8 cellular contexts compared by ENCODE assay signal in genomic region chr15:26083457-26084350, GRCh38.
DNase-seq lines count a peak whose midpoint lies in the region; ATAC-seq and TF ChIP-seq lines count a peak whose summit lies in the region.

No MANE protein-coding gene starts in this region.

- H3K27ac ChIP-seq in BLaER1 treated with 17β-estradiol and CSF1 and Interleukin-3, amounts not matched to agents 10 nM and 100 nM: no peak overlapping the region
- H3K27ac ChIP-seq in aorta (ENCODE audit: low read depth in 1 of 2, low read length in 2 of 2): peak overlapping the region in 1 of 2 donors; percentile 68

- H3K9ac ChIP-seq in BLaER1 treated with 17β-estradiol and CSF1 and Interleukin-3, amounts not matched to agents 10 nM and 100 nM: peak overlapping the region in 1 of 11 experiments; percentile 87; a peak in 1 of 22 replicates

- H3K36me3 ChIP-seq in BLaER1 treated with 17β-estradiol and CSF1 and Interleukin-3, amounts not matched to agents 10 nM and 100 nM: no peaks in the 10 kb centered on the region
- H3K36me3 ChIP-seq in aorta (ENCODE audit: control insufficient read depth in 1 of 2, insufficient read depth in 2 of 2, low read length in 1 of 2): no peaks in the 10 kb centered on the region

- peak overlapping the region; percentile 62 to 92 (median 86); a peak in 18 of 22 replicates for H3K4me2 ChIP-seq in BLaER1 treated with 17β-estradiol and CSF1 and Interleukin-3, amounts not matched to agents 10 nM and 100 nM

- peak overlapping the region in 4 of 10 experiments; percentile 69 to 83 (median 78); a peak in 6 of 20 replicates for H3K4me3 ChIP-seq in BLaER1 treated with 17β-estradiol and CSF1 and Interleukin-3, amounts not matched to agents 10 nM and 100 nM
- no peak overlapping the region for H3K4me3 ChIP-seq in aorta (ENCODE audit: low read length in 2 of 2)

- H3K27me3 ChIP-seq in BLaER1 treated with 17β-estradiol and CSF1 and Interleukin-3, amounts not matched to agents 10 nM and 100 nM: no peaks in the 10 kb centered on the region
- no peaks in the 10 kb centered on the region for H3K27me3 ChIP-seq in aorta (ENCODE audit: control insufficient read depth in 1 of 2, insufficient read depth in 2 of 2, low read length in 1 of 2)

- no peaks in the 10 kb centered on the region for H3K9me3 ChIP-seq in BLaER1 treated with 17β-estradiol and CSF1 and Interleukin-3, amounts not matched to agents 10 nM and 100 nM (replicated peaks in 1 of 11)
- H3K9me3 ChIP-seq in aorta (ENCODE audit: control insufficient read depth, low read length): no peaks in the 10 kb centered on the region

- H3K4me3 Mint-ChIP-seq in HFFc6 (peak overlapping the region; percentile 87), brain (peak overlapping the region; percentile 87 to 96 (median 93))
- H3K4me3 Mint-ChIP-seq in natural killer cell treated with Interleukin-12 subunit alpha and Interleukin-12 subunit beta and Interleukin-15 and Interleukin-18, amount 100 ng/mL, for 72 hours: peak overlapping the region; percentile 85

- H3K4me1 ChIP-seq in BLaER1 treated with 17β-estradiol and CSF1 and Interleukin-3, amounts not matched to agents 10 nM and 100 nM: peaks cover 8 to 19% (median 10%) of the 10 kb centered on the region in 10 experiments; a peak in 17 of 20 replicates
- H3K4me1 ChIP-seq in aorta (ENCODE audit: control insufficient read depth in 1 of 2, insufficient read depth in 2 of 2, low read length in 2 of 2): no peaks in the 10 kb centered on the region

- H3K9me3 Mint-ChIP-seq in HFFc6 (no peaks in the 10 kb centered on the region), brain (peaks cover 0 to 10% (median 0%) of the 10 kb centered on the region in 5 experiments)
- H3K9me3 Mint-ChIP-seq in natural killer cell treated with Interleukin-12 subunit alpha and Interleukin-12 subunit beta and Interleukin-15 and Interleukin-18, amount 100 ng/mL, for 72 hours: no peaks in the 10 kb centered on the region

- peak overlapping the region; percentile 84 for H3K27ac Mint-ChIP-seq in HFFc6
- H3K27ac Mint-ChIP-seq in brain: peak overlapping the region; percentile 96 to 100 (median 98)
- H3K27ac Mint-ChIP-seq in natural killer cell treated with Interleukin-12 subunit alpha and Interleukin-12 subunit beta and Interleukin-15 and Interleukin-18, amount 100 ng/mL, for 72 hours: peak overlapping the region; percentile 80 to 97

- TF ChIP-seq CTCF in HFFc6 (IDR thresholded peaks at IDR 0.05) (no peak), brain (conservative IDR thresholded peaks at IDR 0.05) (no peak)

- H3K4me1 Mint-ChIP-seq in HFFc6 (ENCODE audit: low read depth): peaks cover 78% of the 10 kb centered on the region
- peaks cover 60% of the 10 kb centered on the region for H3K4me1 Mint-ChIP-seq in brain
- peaks cover 17 to 21% of the 10 kb centered on the region in 2 donors for H3K4me1 Mint-ChIP-seq in natural killer cell treated with Interleukin-12 subunit alpha and Interleukin-12 subunit beta and Interleukin-15 and Interleukin-18, amount 100 ng/mL, for 72 hours (ENCODE audit: low read depth in 2 of 2)

- intact Hi-C loops in aorta (cut with DNase I): loop anchor here in 1 of 2 donors (5.0 kb wide), 1 partner anchor 106 kb away; no protein-coding TSS in a partner anchor

- no peak for DNase-seq in HFFc6
- no peak for DNase-seq in natural killer cell treated with Interleukin-12 subunit alpha and Interleukin-12 subunit beta and Interleukin-15 and Interleukin-18, amount 100 ng/mL, for 72 hours (ENCODE audit: low spot score)
- no peak for DNase-seq in NOMO-1 (lab: John Stamatoyannopoulos, UW; ENCODE audit: unreplicated experiment in 2 of 2)
- DNase-seq in aorta: no peak

- 44 to 58% methylated on average over 9 of the region's 9 CpGs for WGBS in aorta, 2 donors

- H4K20me1 ChIP-seq in BLaER1 treated with 17β-estradiol and CSF1 and Interleukin-3, amounts not matched to agents 10 nM and 100 nM: no peaks in the 10 kb centered on the region

- ATAC-seq in natural killer cell treated with Interleukin-12 subunit alpha and Interleukin-12 subunit beta and Interleukin-15 and Interleukin-18, amount 100 ng/mL, for 72 hours: no peak
- ATAC-seq in aorta (ENCODE audit: low FRiP score) (no peak), GM21390 (IDR thresholded peaks at IDR 0.05; ENCODE audit: unreplicated experiment) (no peak), GM18498 (IDR thresholded peaks at IDR 0.05; ENCODE audit: unreplicated experiment) (no peak)

- H3K36me3 Mint-ChIP-seq in HFFc6 (ENCODE audit: low read depth) (no peaks in the 10 kb centered on the region), brain (no peaks in the 10 kb centered on the region)
- H3K36me3 Mint-ChIP-seq in natural killer cell treated with Interleukin-12 subunit alpha and Interleukin-12 subunit beta and Interleukin-15 and Interleukin-18, amount 100 ng/mL, for 72 hours: no peaks in the 10 kb centered on the region

- H3K27me3 Mint-ChIP-seq in HFFc6 (ENCODE audit: insufficient read depth) (peaks cover 3% of the 10 kb centered on the region), brain (peaks cover 6% of the 10 kb centered on the region)
- H3K27me3 Mint-ChIP-seq in natural killer cell treated with Interleukin-12 subunit alpha and Interleukin-12 subunit beta and Interleukin-15 and Interleukin-18, amount 100 ng/mL, for 72 hours: peaks cover 2 to 6% of the 10 kb centered on the region in 2 donors
